27 cellular contexts compared by ENCODE assay signal in the genomic region with DNA sequence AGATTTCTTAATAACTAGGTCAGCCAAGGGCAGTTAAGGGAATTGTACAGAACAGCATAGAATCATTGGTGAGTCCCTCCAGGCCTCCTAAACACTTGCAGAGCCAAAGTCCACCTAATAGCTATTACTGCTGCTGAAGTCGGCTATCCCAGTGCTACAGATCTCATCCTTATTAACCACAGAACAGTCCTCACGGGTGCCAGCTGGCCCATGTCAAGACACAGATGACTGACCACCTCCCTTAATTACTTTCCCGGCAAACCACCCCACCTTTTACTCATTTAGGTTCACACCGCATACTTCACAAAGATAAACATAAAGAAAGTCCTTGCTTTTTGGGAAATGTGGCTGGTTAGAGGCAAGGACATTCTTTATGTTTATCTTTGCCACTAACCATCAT.
"Had no signal": no experiment of that assay in that cellular context is flagged by ENCODE, and none has a peak within 500 bp of the region (broad histone marks: within the 10 kb centered on the region; RNA-seq: fewer than 3 reads in every experiment).

No MANE protein-coding gene starts in this region.

- DNase-seq: naive thymus-derived CD8-positive, alpha-beta T cell; occipital lobe; ovary; posterior cingulate gyrus; psoas muscle; right cardiac atrium; spleen; stimulated activated CD4-positive, alpha-beta T cell treated with anti-CD3 and anti-CD28 coated beads, Interleukin-12 subunit alpha, Interleukin-12 subunit beta, amount 100 ng/mL, for 4 hours; stimulated activated CD4-positive, alpha-beta T cell treated with anti-CD3 and anti-CD28 coated beads, Interleukin-1b, Interleukin-23, amount 100 ng/mL, for 48 hours; stimulated activated CD4-positive, alpha-beta T cell treated with anti-CD3 and anti-CD28 coated beads, Interleukin-4, amount 100 ng/mL, for 1 hour; stimulated activated CD4-positive, alpha-beta T cell treated with anti-CD3 and anti-CD28 coated beads, Interleukin-4, amount 100 ng/mL, for 4 hours; stimulated activated CD8-positive, alpha-beta memory T cell treated with anti-CD3 and anti-CD28 coated beads, Interleukin-4, amount 100 ng/mL, for 48 hours; stimulated activated naive CD4-positive, alpha-beta T cell; stimulated activated naive CD8-positive, alpha-beta T cell treated with anti-CD3 and anti-CD28 coated beads, Interleukin-15, amount 100 ng/mL, for 72 hours; stimulated activated naive CD8-positive, alpha-beta T cell treated with anti-CD3 and anti-CD28 coated beads, Interleukin-15, Interleukin-2, amounts not matched to agents 100 U/mL and 50 U/mL, for 24 hours; substantia nigra; thyroid gland; trophoblast cell; upper lobe of left lung had no signal

- H3K9me3 ChIP-seq: psoas muscle, spleen, suprapubic skin, thoracic aorta, thyroid gland, tibial nerve, upper lobe of left lung, vagina had no signal

- H3K79me2 ChIP-seq: parathyroid adenoma had no signal

- H2AFZ ChIP-seq: neural progenitor cell, parathyroid adenoma had no signal

- H3K36me3 ChIP-seq: neural progenitor cell, ovary, spleen, suprapubic skin, thoracic aorta, thyroid gland, tibial nerve, upper lobe of left lung, vagina had no signal

- H3K4me3 ChIP-seq: neural progenitor cell, ovary, psoas muscle, skin epidermis, smooth muscle cell, spleen, suprapubic skin, thoracic aorta, thyroid gland, tibial nerve, upper lobe of left lung, vagina had no signal

- H3K4me2 ChIP-seq: neural progenitor cell, smooth muscle cell had no signal

- H3K4me1 ChIP-seq: parathyroid adenoma, psoas muscle, spleen, suprapubic skin, thyroid gland, tibial nerve, upper lobe of left lung, vagina had no signal

- H3K27me3 ChIP-seq: neural progenitor cell, ovary, spleen, suprapubic skin, thyroid gland, tibial nerve, upper lobe of left lung, vagina had no signal

- H3K27ac ChIP-seq: neural progenitor cell, ovary, parathyroid adenoma, psoas muscle, skin epidermis, spleen, suprapubic skin, thoracic aorta, thyroid gland, tibial nerve, upper lobe of left lung, vagina had no signal
